ENCODE assay signal across 23 cellular contexts in the genomic region with DNA sequence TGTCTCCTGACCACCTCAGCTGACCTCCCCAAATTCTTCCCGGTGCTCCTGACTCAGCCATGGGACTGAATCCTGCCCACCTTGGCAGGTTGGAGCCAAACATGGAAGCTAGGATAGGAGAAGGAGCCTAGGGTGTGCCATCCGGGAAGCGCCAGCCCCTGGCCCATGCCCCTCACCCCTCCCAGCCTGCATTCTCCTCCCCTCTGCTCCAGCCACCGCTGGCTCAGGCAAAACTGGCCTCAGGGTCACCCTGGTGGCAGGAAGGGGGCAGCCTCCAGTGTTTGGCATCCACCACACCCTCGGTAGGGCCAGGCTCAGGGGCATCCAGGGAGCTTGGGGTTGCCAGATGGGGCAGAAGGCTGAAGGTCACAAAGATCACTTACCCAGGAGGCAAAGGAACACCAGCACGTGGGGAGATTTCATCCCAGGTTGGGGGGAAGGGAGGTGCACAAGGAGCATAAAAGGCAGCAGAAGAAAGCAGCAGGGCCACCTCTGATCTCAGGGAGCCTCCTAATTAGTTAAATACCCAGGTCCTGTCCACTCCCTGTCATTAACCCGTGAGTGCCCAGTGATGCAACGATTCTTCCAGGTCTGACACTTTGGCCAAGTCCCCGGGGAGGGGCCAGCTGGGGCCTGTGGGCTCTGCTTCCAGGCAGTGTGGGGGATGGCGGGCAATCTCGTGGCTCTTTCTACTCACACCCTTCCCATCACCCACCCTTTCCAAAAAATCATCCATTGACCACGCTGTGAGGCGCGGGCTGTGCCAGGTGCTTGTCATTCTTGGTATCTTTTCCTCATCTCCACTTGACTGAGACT. TPM values are rescaled to one million over a fixed set of nuclear protein-coding genes. Genes with fewer than 3 reads are reported as not detected.
DNase-seq lines count a peak whose midpoint lies in the region; ATAC-seq and TF ChIP-seq lines count a peak whose summit lies in the region.
"Had no signal": no experiment of that assay in that cellular context is flagged by ENCODE, and none has a peak within 500 bp of the region (broad histone marks: within the 10 kb centered on the region; RNA-seq: fewer than 3 reads in every experiment).

A gene with protein sequence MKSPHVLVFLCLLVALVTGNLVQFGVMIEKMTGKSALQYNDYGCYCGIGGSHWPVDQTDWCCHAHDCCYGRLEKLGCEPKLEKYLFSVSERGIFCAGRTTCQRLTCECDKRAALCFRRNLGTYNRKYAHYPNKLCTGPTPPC (minus strand): TSS at position 481 of the 816 bp plus-strand sequence. CDS start 58 bp downstream, at position 423.

- DNase-seq in H7 (peak; percentile 57), nephron progenitor cell (peak; percentile 16)
- no peak for DNase-seq in central memory CD8-positive, alpha-beta T cell (ENCODE audit: low spot score in 2 of 2)
- no peak for DNase-seq in stimulated activated effector memory CD8-positive, alpha-beta T cell treated with anti-CD3 and anti-CD28 coated beads, Interleukin-12 subunit alpha, Interleukin-12 subunit beta, amount 100 ng/mL, for 72 hours (ENCODE audit: low spot score in 2 of 2)
- DNase-seq: AML-193; C1 segment of cervical spinal cord; CD8-positive, alpha-beta T cell; DMS53; GDM1; MV-4-11; NCI-H1105 treated with DMSO at 0.1 percent for 48 hours; NCI-H2029 treated with DMSO at 0.1 percent for 48 hours; NCI-H226; NCI-H510A treated with DMSO at 0.1 percent for 48 hours; NCI-H748 treated with DMSO at 0.1 percent for 48 hours had no signal

- no peaks in the 10 kb centered on the region for H3K9me3 Mint-ChIP-seq in central memory CD8-positive, alpha-beta T cell
- peaks cover 3% of the 10 kb centered on the region for H3K9me3 Mint-ChIP-seq in nephron progenitor cell
- no peaks in the 10 kb centered on the region for H3K9me3 Mint-ChIP-seq in stimulated activated effector memory CD8-positive, alpha-beta T cell treated with anti-CD3 and anti-CD28 coated beads, Interleukin-12 subunit alpha, Interleukin-12 subunit beta, amount 100 ng/mL, for 72 hours
- H3K9me3 Mint-ChIP-seq: CD8-positive, alpha-beta T cell; IgD-negative memory B cell had no signal

- H3K4me3 ChIP-seq in H7 (ENCODE audit: insufficient read depth, low read depth, low read length), result no peak within 1 kb of the TSS

- ATAC-seq in central memory CD8-positive, alpha-beta T cell (replicated peaks; ENCODE audit: extremely low read depth, poor library complexity, severe bottlenecking), result no peak
- ATAC-seq in stimulated activated effector memory CD8-positive, alpha-beta T cell treated with anti-CD3 and anti-CD28 coated beads, Interleukin-12 subunit alpha, Interleukin-12 subunit beta, amount 100 ng/mL, for 72 hours, result peak; percentile 4
- no peak for ATAC-seq in GM21381 (IDR thresholded peaks at IDR 0.05; ENCODE audit: unreplicated experiment)
- ATAC-seq in HG02678 (IDR thresholded peaks at IDR 0.05; ENCODE audit: unreplicated experiment), result no peak
- no peak for ATAC-seq in HG03378 (IDR thresholded peaks at IDR 0.05; ENCODE audit: unreplicated experiment)
- ATAC-seq: CD8-positive, alpha-beta T cell; Panc1; SK-N-SH treated with all-trans-retinoic acid at 6 μM for 48 hours had no signal

- H3K4me3 Mint-ChIP-seq in central memory CD8-positive, alpha-beta T cell, result no peak within 1 kb of the TSS
- H3K4me3 Mint-ChIP-seq in nephron progenitor cell, result no peak within 1 kb of the TSS
- H3K4me3 Mint-ChIP-seq in stimulated activated effector memory CD8-positive, alpha-beta T cell treated with anti-CD3 and anti-CD28 coated beads, Interleukin-12 subunit alpha, Interleukin-12 subunit beta, amount 100 ng/mL, for 72 hours, result no peak within 1 kb of the TSS
- H3K4me3 Mint-ChIP-seq: CD8-positive, alpha-beta T cell had no signal

- peaks cover 12% of the 10 kb centered on the region for H3K27me3 Mint-ChIP-seq in central memory CD8-positive, alpha-beta T cell
- H3K27me3 Mint-ChIP-seq in nephron progenitor cell (ENCODE audit: low read depth, poor library complexity), result peaks cover 7% of the 10 kb centered on the region

- H3K4me1 Mint-ChIP-seq in central memory CD8-positive, alpha-beta T cell, result peaks cover 1% of the 10 kb centered on the region
- H3K4me1 Mint-ChIP-seq in nephron progenitor cell, result peaks cover 34% of the 10 kb centered on the region
- no peaks in the 10 kb centered on the region for H3K4me1 Mint-ChIP-seq in stimulated activated effector memory CD8-positive, alpha-beta T cell treated with anti-CD3 and anti-CD28 coated beads, Interleukin-12 subunit alpha, Interleukin-12 subunit beta, amount 100 ng/mL, for 72 hours
- H3K4me1 Mint-ChIP-seq: IgD-negative memory B cell had no signal

- H3K27me3 ChIP-seq in H7 (ENCODE audit: control insufficient read depth, insufficient read depth, low read length), result no peaks in the 10 kb centered on the region

- no peaks in the 10 kb centered on the region for H3K36me3 ChIP-seq in H7 (replicated peaks; ENCODE audit: control insufficient read depth, insufficient read depth, low read length)

- no peak for TF ChIP-seq CTCF in nephron progenitor cell (IDR thresholded peaks at IDR 0.05)

- H3K36me3 Mint-ChIP-seq in central memory CD8-positive, alpha-beta T cell (ENCODE audit: insufficient read depth), result peaks cover 2% of the 10 kb centered on the region
- H3K36me3 Mint-ChIP-seq in nephron progenitor cell (ENCODE audit: low read depth), result no peaks in the 10 kb centered on the region
- no peaks in the 10 kb centered on the region for H3K36me3 Mint-ChIP-seq in stimulated activated effector memory CD8-positive, alpha-beta T cell treated with anti-CD3 and anti-CD28 coated beads, Interleukin-12 subunit alpha, Interleukin-12 subunit beta, amount 100 ng/mL, for 72 hours
- H3K36me3 Mint-ChIP-seq: CD8-positive, alpha-beta T cell; IgD-negative memory B cell had no signal

- peak within 1 kb of the TSS; percentile 31 for H3K27ac Mint-ChIP-seq in central memory CD8-positive, alpha-beta T cell (ENCODE audit: low read depth)
- H3K27ac Mint-ChIP-seq in nephron progenitor cell, result no peak within 1 kb of the TSS
- H3K27ac Mint-ChIP-seq in stimulated activated effector memory CD8-positive, alpha-beta T cell treated with anti-CD3 and anti-CD28 coated beads, Interleukin-12 subunit alpha, Interleukin-12 subunit beta, amount 100 ng/mL, for 72 hours, result no peak within 1 kb of the TSS
- H3K27ac Mint-ChIP-seq: CD8-positive, alpha-beta T cell; IgD-negative memory B cell had no signal

RNA-seq across cellular contexts. Expression of the gene that starts here (rescaled TPM):
- total RNA-seq in H7 (2014; rRNA removed; shearing (Covaris generic)), result not detected in 2 replicates
- total RNA-seq: A172; CD8-positive, alpha-beta T cell; M059J had no signal

Comparison
In these comparisons a context has a peak if more than half of its experiments do, and no peak if none do; other contexts are left out.
1. Peak in DNase-seq in H7; RNA of the gene not detected or under 1 TPM.